Comparison of ENCODE assay signal across 6 cellular contexts in the genomic region with DNA sequence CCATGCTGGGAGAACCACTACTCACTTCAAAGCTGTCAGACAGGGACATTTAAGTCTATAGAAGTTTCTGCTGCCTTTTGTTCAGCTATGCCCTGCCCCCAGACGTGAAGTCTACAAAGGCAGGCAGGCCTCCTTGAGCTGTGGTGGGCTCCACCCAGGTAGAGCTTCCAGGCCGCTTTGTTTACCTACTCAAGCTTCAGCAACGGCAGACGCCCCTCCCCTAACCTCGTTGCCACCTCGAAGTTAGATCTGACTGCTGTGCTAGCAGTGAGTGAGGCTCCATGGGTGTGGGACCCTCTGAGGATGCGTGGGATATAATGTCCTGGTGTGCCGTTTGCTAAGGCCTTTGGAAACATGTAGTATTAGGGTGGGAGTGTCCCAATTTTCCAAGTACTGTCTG.
"Had no signal": no experiment of that assay in that cellular context is flagged by ENCODE, and none has a peak within 500 bp of the region (broad histone marks: within the 10 kb centered on the region; RNA-seq: fewer than 3 reads in every experiment).

No MANE protein-coding gene starts in this region.

- H3K36me3 ChIP-seq: HAP-1 had no signal

- H3K4me3 ChIP-seq: GM23338, HAP-1 had no signal

- ATAC-seq: GM23338, HCT116 had no signal

- H3K9me3 ChIP-seq: HAP-1 had no signal

- H3K4me1 ChIP-seq: HAP-1 had no signal

- H3K4me2 ChIP-seq: GM23338 had no signal

- H2AFZ ChIP-seq: GM23338 had no signal

- DNase-seq: GOT3, H7, H9 had no signal
